ENCODE assay signal across 1 cellular context in the genomic region with DNA sequence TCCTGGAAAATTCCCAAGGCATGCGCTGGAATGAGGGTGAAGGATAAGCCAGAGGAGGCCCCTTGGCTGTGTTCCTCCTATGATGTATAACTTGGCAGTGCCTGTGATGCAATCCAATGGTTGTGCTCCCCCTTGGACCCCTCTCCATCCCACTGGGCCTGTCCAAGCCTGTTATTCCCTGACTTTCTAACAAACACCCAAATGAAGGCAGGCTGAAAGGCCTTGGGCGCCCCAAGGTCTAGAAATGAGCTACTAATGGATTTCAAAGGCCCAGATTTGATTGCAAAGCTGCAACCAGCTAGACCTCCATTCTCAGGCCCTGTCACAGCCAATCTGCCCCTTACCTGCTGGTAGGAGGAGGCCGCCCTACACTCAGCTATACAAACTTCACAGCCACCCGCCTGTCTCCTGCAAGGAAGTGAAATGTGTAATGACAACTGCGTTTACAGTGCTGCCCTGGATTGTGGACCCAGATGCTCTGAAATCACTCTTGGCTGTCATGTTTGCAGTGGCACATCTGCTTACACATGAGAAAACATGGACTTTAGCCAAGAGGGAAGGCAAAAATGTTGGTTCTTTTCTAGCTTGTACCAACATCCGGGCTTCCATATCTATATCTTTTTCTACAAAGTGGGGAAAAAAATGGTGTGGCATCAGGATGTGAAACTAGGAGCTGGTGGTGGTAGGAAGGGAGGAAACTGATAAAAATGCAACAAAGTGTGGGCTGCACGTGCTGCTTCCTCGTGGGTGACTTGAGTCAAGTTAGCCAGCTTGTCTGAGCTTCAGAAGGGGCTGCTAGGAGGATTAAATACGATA.
TF ChIP-seq lines count a peak whose summit lies in the region.

No MANE protein-coding gene starts in this region.

TF ChIP-seq in HepG2, 621 proteins besides CTCF, POLR2A, EP300 and RAD21 (continued from another document and continues in another):
- TF ChIP-seq, protein P1, sequence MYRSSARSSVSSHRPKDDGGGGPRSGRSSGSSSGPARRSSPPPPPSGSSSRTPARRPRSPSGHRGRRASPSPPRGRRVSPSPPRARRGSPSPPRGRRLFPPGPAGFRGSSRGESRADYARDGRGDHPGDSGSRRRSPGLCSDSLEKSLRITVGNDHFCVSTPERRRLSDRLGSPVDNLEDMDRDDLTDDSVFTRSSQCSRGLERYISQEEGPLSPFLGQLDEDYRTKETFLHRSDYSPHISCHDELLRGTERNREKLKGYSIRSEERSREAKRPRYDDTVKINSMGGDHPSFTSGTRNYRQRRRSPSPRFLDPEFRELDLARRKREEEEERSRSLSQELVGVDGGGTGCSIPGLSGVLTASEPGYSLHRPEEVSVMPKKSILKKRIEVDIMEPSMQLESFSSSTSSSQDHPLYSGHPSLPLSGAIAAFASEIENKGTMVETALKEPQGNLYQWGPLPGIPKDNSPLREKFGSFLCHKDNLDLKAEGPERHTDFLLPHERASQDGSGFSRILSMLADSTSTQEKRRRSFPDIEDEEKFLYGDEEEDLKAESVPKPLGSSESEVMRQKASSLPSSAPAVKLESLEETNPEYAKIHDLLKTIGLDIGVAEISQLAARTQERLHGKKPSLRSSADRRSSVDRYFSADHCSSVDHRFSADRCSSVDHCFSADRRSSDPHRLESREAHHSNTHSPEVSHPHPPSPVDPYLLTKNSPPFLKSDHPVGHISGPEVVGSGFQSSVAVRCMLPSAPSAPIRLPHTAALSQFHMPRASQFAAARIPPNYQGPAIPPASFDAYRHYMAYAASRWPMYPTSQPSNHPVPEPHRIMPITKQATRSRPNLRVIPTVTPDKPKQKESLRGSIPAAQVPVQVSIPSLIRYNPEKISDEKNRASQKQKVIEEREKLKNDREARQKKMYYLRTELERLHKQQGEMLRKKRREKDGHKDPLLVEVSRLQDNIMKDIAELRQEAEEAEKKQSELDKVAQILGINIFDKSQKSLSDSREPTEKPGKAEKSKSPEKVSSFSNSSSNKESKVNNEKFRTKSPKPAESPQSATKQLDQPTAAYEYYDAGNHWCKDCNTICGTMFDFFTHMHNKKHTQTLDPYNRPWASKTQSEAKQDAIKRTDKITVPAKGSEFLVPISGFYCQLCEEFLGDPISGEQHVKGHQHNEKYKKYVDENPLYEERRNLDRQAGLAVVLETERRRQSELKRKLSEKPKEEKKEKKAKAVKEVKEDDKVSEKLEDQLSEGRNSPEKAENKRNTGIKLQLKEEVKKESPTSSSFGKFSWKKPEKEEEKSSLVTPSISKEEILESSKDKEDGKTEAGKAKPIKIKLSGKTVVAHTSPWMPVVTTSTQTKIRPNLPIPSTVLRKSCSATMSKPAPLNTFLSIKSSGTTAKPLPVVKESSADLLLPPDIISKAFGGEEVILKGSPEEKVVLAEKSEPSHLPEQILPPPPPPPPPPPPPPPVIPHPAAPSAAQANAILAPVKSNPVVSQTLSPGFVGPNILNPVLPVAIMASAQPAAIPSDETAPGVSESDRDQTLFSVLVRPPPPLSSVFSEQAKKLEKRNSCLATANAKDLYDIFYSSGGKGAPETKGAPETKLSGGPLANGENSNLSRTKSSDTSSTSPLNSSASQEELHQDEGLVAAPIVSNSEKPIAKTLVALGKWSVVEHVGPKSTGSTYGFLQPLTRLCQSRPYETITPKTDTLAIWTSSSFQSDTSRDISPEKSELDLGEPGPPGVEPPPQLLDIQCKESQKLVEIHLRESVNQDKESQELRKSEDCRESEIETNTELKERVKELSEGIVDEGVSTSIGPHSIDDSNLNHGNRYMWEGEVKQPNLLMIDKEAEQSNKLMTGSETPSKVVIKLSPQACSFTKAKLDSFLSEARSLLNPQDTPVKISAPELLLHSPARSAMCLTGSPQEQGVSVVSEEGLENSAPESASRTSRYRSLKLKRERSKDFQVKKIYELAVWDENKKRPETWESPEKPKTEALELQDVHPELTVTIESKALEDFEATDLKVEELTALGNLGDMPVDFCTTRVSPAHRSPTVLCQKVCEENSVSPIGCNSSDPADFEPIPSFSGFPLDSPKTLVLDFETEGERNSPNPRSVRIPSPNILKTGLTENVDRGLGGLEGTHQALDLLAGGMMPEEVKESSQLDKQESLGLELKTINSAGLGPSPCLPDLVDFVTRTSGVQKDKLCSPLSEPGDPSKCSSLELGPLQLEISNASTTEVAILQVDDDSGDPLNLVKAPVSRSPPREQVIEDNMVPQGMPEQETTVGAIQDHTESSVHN (CRISPR knock-in tag; IDR thresholded peaks at IDR 0.05), result no peak
- TF ChIP-seq NBN (conservative IDR thresholded peaks at IDR 0.05) (no peak), ZNF317 (CRISPR knock-in tag; IDR thresholded peaks at IDR 0.05) (peak; percentile 30; the same call in 1 of the 2 replicates), RXRA (CRISPR knock-in tag; IDR thresholded peaks at IDR 0.05) (peak; percentile 74), FOXM1 (CRISPR knock-in tag; IDR thresholded peaks at IDR 0.05) (no peak), ZNF224 (CRISPR knock-in tag; IDR thresholded peaks at IDR 0.05) (no peak), ATF7-NPFF (CRISPR knock-in tag; IDR thresholded peaks at IDR 0.05; ENCODE audit: low read depth) (no peak), BRD4 (CRISPR knock-in tag; IDR thresholded peaks at IDR 0.05) (peak; percentile 80), ZSCAN25 (CRISPR knock-in tag; IDR thresholded peaks at IDR 0.05) (no peak), ATF1 (CRISPR knock-in tag; IDR thresholded peaks at IDR 0.05) (no peak), PCBP1 (IDR thresholded peaks at IDR 0.05; ENCODE audit: borderline replicate concordance, low read depth, low read length) (no peak), KDM6A (CRISPR knock-in tag; IDR thresholded peaks at IDR 0.05; ENCODE audit: low read depth) (peak; percentile 90; the same call in 1 of the 2 replicates), PAWR (CRISPR knock-in tag; IDR thresholded peaks at IDR 0.05; ENCODE audit: borderline replicate concordance) (0 out of 2 replicates have a peak, but pooled peaks have one; percentile 90), ZNF570 (CRISPR knock-in tag; IDR thresholded peaks at IDR 0.05; ENCODE audit: borderline replicate concordance) (no peak), ZNF124 (CRISPR knock-in tag; IDR thresholded peaks at IDR 0.05) (no peak), CBX1 (IDR thresholded peaks at IDR 0.05; ENCODE audit: low read depth) (no peak), SP4 (CRISPR knock-in tag; IDR thresholded peaks at IDR 0.05) (no peak), ZNF7 (CRISPR knock-in tag; IDR thresholded peaks at IDR 0.05) (no peak), MAZ (IDR thresholded peaks at IDR 0.05; ENCODE audit: borderline replicate concordance, low read depth, low read length) (no peak), MAZ (CRISPR knock-in tag; IDR thresholded peaks at IDR 0.05; ENCODE audit: low read depth) (peak; percentile 67), ZNF30 (CRISPR knock-in tag; IDR thresholded peaks at IDR 0.05) (no peak), ZNF468 (CRISPR knock-in tag; IDR thresholded peaks at IDR 0.05) (no peak), ZNF274 (CRISPR knock-in tag; IDR thresholded peaks at IDR 0.05) (no peak), ZNF549 (CRISPR knock-in tag; IDR thresholded peaks at IDR 0.05) (no peak), NCOA5 (CRISPR knock-in tag; IDR thresholded peaks at IDR 0.05) (no peak), HNF4A (CRISPR knock-in tag; IDR thresholded peaks at IDR 0.05) (peak; percentile 97), HOXD1 (CRISPR knock-in tag; IDR thresholded peaks at IDR 0.05) (peak; percentile 64; the same call in 1 of the 2 replicates), IKZF4 (CRISPR knock-in tag; IDR thresholded peaks at IDR 0.05; ENCODE audit: borderline replicate concordance, low read depth, not compliant biosample characterization) (no peak), ZNF143 (CRISPR knock-in tag; IDR thresholded peaks at IDR 0.05) (no peak), RORA (CRISPR knock-in tag; IDR thresholded peaks at IDR 0.05) (no peak), HNRNPUL1 (IDR thresholded peaks at IDR 0.05; ENCODE audit: low read depth, low read length) (no peak), GLI4 (CRISPR knock-in tag; IDR thresholded peaks at IDR 0.05; ENCODE audit: borderline replicate concordance) (no peak), YEATS2 (CRISPR knock-in tag; IDR thresholded peaks at IDR 0.05; ENCODE audit: borderline replicate concordance) (peak; percentile 41; the same call in 1 of the 2 replicates), ZNF326 (CRISPR knock-in tag; IDR thresholded peaks at IDR 0.05; ENCODE audit: borderline replicate concordance) (no peak), ZNF720 (CRISPR knock-in tag; IDR thresholded peaks at IDR 0.05) (no peak), TEAD2 (CRISPR knock-in tag; IDR thresholded peaks at IDR 0.05) (no peak)
- TF ChIP-seq, protein P2, sequence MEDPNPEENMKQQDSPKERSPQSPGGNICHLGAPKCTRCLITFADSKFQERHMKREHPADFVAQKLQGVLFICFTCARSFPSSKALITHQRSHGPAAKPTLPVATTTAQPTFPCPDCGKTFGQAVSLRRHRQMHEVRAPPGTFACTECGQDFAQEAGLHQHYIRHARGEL (CRISPR knock-in tag; IDR thresholded peaks at IDR 0.05), result no peak
- TF ChIP-seq, protein P3, sequence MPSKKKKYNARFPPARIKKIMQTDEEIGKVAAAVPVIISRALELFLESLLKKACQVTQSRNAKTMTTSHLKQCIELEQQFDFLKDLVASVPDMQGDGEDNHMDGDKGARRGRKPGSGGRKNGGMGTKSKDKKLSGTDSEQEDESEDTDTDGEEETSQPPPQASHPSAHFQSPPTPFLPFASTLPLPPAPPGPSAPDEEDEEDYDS (CRISPR knock-in tag; IDR thresholded peaks at IDR 0.05), result peak; percentile 85
- TF ChIP-seq, protein P4, sequence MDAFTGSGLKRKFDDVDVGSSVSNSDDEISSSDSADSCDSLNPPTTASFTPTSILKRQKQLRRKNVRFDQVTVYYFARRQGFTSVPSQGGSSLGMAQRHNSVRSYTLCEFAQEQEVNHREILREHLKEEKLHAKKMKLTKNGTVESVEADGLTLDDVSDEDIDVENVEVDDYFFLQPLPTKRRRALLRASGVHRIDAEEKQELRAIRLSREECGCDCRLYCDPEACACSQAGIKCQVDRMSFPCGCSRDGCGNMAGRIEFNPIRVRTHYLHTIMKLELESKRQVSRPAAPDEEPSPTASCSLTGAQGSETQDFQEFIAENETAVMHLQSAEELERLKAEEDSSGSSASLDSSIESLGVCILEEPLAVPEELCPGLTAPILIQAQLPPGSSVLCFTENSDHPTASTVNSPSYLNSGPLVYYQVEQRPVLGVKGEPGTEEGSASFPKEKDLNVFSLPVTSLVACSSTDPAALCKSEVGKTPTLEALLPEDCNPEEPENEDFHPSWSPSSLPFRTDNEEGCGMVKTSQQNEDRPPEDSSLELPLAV (CRISPR knock-in tag; conservative IDR thresholded peaks at IDR 0.05; ENCODE audit: low read depth), result no peak
- TF ChIP-seq, protein P5, sequence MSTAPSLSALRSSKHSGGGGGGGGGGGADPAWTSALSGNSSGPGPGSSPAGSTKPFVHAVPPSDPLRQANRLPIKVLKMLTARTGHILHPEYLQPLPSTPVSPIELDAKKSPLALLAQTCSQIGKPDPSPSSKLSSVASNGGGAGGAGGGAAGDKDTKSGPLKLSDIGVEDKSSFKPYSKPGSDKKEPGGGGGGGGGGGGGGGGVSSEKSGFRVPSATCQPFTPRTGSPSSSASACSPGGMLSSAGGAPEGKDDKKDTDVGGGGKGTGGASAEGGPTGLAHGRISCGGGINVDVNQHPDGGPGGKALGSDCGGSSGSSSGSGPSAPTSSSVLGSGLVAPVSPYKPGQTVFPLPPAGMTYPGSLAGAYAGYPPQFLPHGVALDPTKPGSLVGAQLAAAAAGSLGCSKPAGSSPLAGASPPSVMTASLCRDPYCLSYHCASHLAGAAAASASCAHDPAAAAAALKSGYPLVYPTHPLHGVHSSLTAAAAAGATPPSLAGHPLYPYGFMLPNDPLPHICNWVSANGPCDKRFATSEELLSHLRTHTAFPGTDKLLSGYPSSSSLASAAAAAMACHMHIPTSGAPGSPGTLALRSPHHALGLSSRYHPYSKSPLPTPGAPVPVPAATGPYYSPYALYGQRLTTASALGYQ (CRISPR knock-in tag; IDR thresholded peaks at IDR 0.05), result peak; percentile 74
- TF ChIP-seq, protein P6, sequence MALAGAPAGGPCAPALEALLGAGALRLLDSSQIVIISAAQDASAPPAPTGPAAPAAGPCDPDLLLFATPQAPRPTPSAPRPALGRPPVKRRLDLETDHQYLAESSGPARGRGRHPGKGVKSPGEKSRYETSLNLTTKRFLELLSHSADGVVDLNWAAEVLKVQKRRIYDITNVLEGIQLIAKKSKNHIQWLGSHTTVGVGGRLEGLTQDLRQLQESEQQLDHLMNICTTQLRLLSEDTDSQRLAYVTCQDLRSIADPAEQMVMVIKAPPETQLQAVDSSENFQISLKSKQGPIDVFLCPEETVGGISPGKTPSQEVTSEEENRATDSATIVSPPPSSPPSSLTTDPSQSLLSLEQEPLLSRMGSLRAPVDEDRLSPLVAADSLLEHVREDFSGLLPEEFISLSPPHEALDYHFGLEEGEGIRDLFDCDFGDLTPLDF (CRISPR knock-in tag; IDR thresholded peaks at IDR 0.05), result 0 out of 2 replicates have a peak, but pooled peaks have one; percentile 15
- TF ChIP-seq, protein P7, sequence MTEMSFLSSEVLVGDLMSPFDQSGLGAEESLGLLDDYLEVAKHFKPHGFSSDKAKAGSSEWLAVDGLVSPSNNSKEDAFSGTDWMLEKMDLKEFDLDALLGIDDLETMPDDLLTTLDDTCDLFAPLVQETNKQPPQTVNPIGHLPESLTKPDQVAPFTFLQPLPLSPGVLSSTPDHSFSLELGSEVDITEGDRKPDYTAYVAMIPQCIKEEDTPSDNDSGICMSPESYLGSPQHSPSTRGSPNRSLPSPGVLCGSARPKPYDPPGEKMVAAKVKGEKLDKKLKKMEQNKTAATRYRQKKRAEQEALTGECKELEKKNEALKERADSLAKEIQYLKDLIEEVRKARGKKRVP (CRISPR knock-in tag; IDR thresholded peaks at IDR 0.05), result peak in 1 of 2 experiments; percentile 92; a peak in 2 of 4 replicates
- TF ChIP-seq, protein P8, sequence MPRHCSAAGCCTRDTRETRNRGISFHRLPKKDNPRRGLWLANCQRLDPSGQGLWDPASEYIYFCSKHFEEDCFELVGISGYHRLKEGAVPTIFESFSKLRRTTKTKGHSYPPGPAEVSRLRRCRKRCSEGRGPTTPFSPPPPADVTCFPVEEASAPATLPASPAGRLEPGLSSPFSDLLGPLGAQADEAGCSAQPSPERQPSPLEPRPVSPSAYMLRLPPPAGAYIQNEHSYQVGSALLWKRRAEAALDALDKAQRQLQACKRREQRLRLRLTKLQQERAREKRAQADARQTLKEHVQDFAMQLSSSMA (CRISPR knock-in tag; IDR thresholded peaks at IDR 0.05), result no peak
